25 cellular contexts compared by ENCODE assay signal in genomic region chr3:100769693-100770092, GRCh38.
DNase-seq lines count a peak whose midpoint lies in the region; FAIRE-seq and TF ChIP-seq lines count a peak whose summit lies in the region.
"Had no signal": no experiment of that assay in that cellular context is flagged by ENCODE, and none has a peak within 500 bp of the region (broad histone marks: within the 10 kb centered on the region; RNA-seq: fewer than 3 reads in every experiment).

No MANE protein-coding gene starts in this region.

- H2BK12ac ChIP-seq in H1 (ENCODE audit: low read depth, low read length), result peak overlapping the region; percentile 77; the same call in 1 of the 2 replicates

- H3K4me2 ChIP-seq in H1 (ENCODE audit: insufficient read depth in 1 of 2, low read depth in 2 of 2, low read length in 2 of 2), result peak overlapping the region; percentile 43 to 70; a peak in 3 of 4 replicates

- 27% methylated on average over 3 of the region's 3 CpGs; no CpG with 5 or more reads in 1 of the 2 experiments for WGBS in H1 (ENCODE audit: extremely low coverage in 1 of 2, insufficient coverage in 1 of 2, insufficient read length in 1 of 2, insufficient replicate concordance in 2 of 2, low coverage in 1 of 2, low lambda C conversion rate in 2 of 2, missing lambda C conversion rate in 1 of 2), 2 experiments

- no peaks in the 10 kb centered on the region for H3K79me1 ChIP-seq in H1 (ENCODE audit: low read depth, low read length)

- H2BK20ac ChIP-seq in H1 (ENCODE audit: low read length), result peak overlapping the region; percentile 97; the same call in 1 of the 2 replicates

- H2BK15ac ChIP-seq in H1 (ENCODE audit: low read length), result no peak overlapping the region

- 0 out of 2 replicates have a peak overlapping the region, but pooled peaks have one; percentile 53 for H2BK5ac ChIP-seq in H1 (ENCODE audit: low read depth, low read length)

- no peaks in the 10 kb centered on the region for H4K20me1 ChIP-seq in H1 (replicated peaks in 1 of 2; ENCODE audit: control insufficient read depth in 1 of 2, insufficient read depth in 2 of 2, low read length in 2 of 2)

- no peak overlapping the region for H3K23ac ChIP-seq in H1 (ENCODE audit: insufficient read length)

- no peak for TF ChIP-seq RAD21 in H1 (IDR thresholded peaks at IDR 0.05 in 1 of 2, conservative IDR thresholded peaks at IDR 0.05 in 1 of 2; ENCODE audit: low read depth in 2 of 2, low read length in 2 of 2)

- CTCF ChIA-PET in H1 (lab: Charles Lee; ENCODE audit: partially characterized antibody), result interaction anchor here (1.2 to 5.1 kb wide), 5 partner anchors 8 to 307 kb away, joined by 3 to 33 read pairs (median 3); no protein-coding TSS in a partner anchor

- no peaks in the 10 kb centered on the region for H3K27me3 ChIP-seq in H1 (replicated peaks in 1 of 4; ENCODE audit: control insufficient read depth in 3 of 4, extremely low read depth in 1 of 4, insufficient read depth in 3 of 4, low read length in 3 of 4)
- H3K27me3 ChIP-seq: SJSA1 had no signal

- no peak overlapping the region; a peak in 1 of 7 replicates for H3K9ac ChIP-seq in H1 (replicated peaks in 1 of 4; ENCODE audit: extremely low read depth in 1 of 4, low read depth in 3 of 4, low read length in 3 of 4)

- peak; percentile 86 for FAIRE-seq in H1 (lab: Jason Lieb, UNC)
- no peak for FAIRE-seq in GM12891 (lab: Jason Lieb, UNC)
- FAIRE-seq: GM18507, HepG2 had no signal

- no peaks in the 10 kb centered on the region for H3K23me2 ChIP-seq in H1 (ENCODE audit: low read depth, low read length)

- H3K4ac ChIP-seq in H1 (replicated peaks; ENCODE audit: insufficient read length, low read depth, low read length), result no peak overlapping the region

- peak overlapping the region; percentile 90 for H2AFZ ChIP-seq in H1 (ENCODE audit: low read length)

- H3K4me1 Mint-ChIP-seq in glutamatergic neuron (ENCODE audit: low read depth, unreplicated experiment), result no peaks in the 10 kb centered on the region
- H3K4me1 Mint-ChIP-seq: CD14-positive monocyte had no signal

- peaks cover 0 to 7% (median 2%) of the 10 kb centered on the region in 4 experiments; a peak in 2 of 7 replicates for H3K4me1 ChIP-seq in H1 (replicated peaks in 1 of 4; ENCODE audit: control insufficient read depth in 3 of 4, insufficient read depth in 4 of 4, low read length in 3 of 4)
- H3K4me1 ChIP-seq: BE2C, SJSA1 had no signal

- H2AK5ac ChIP-seq in H1 (ENCODE audit: low read depth, low read length), result no peak overlapping the region

- peak overlapping the region; percentile 30 for H2BK120ac ChIP-seq in H1 (replicated peaks; ENCODE audit: low read depth, low read length)

- no peak overlapping the region for H4K8ac ChIP-seq in H1 (ENCODE audit: extremely low read depth, insufficient read depth, low read length)

- peak overlapping the region in 2 of 4 experiments; percentile 7 to 14; a peak in 2 of 8 replicates for H3K4me3 ChIP-seq in H1 (ENCODE audit: extremely low read depth in 1 of 4, insufficient read depth in 2 of 4, low read depth in 3 of 4, low read length in 4 of 4)
- H3K4me3 ChIP-seq: SJSA1 had no signal

- H3K79me2 ChIP-seq in H1 (ENCODE audit: control insufficient read depth in 1 of 2, insufficient read depth in 2 of 2, low read length in 2 of 2), result no peaks in the 10 kb centered on the region

- no peaks in the 10 kb centered on the region for H3K27me3 Mint-ChIP-seq in glutamatergic neuron (ENCODE audit: unreplicated experiment)

- H4K91ac ChIP-seq in H1 (replicated peaks; ENCODE audit: insufficient read length, low read length), result no peak overlapping the region

- H3K36me3 ChIP-seq in H1 (ENCODE audit: control insufficient read depth in 2 of 4, insufficient read depth in 4 of 4, low read length in 3 of 4), result no peaks in the 10 kb centered on the region
- H3K36me3 ChIP-seq: BE2C, SJSA1 had no signal

- H3K18ac ChIP-seq in H1 (ENCODE audit: extremely low read depth, low read length), result peak overlapping the region; percentile 95

- TF ChIP-seq POLR2A in H1 (IDR thresholded peaks at IDR 0.05; ENCODE audit: control extremely low read depth in 1 of 2, low read depth in 2 of 2, low read length in 2 of 2) (no peak), GM12891 (IDR thresholded peaks at IDR 0.05; ENCODE audit: low read depth, low read length) (no peak)

- no peak overlapping the region for H3K4me3 Mint-ChIP-seq in glutamatergic neuron (ENCODE audit: unreplicated experiment)
- H3K4me3 Mint-ChIP-seq: CD14-positive monocyte had no signal

- H3K36me3 Mint-ChIP-seq in glutamatergic neuron (ENCODE audit: unreplicated experiment), result no peaks in the 10 kb centered on the region
- H3K36me3 Mint-ChIP-seq: CD14-positive monocyte had no signal

- no peaks in the 10 kb centered on the region for H3K9me3 Mint-ChIP-seq in glutamatergic neuron (ENCODE audit: unreplicated experiment)

- H3K14ac ChIP-seq in H1 (ENCODE audit: insufficient read length), result no peak overlapping the region

- no peak overlapping the region for H4K5ac ChIP-seq in H1 (ENCODE audit: insufficient read length, low read depth, low read length)

- POLR2A ChIA-PET in H1 (lab: Charles Lee; ENCODE audit: partially characterized antibody), result interaction anchor here (0.6 to 3.3 kb wide), 5 partner anchors 9 to 61 kb away, joined by 3 to 12 read pairs (median 3); partner anchors contain the start of gene TFG

- TF ChIP-seq CTCF in H1 (IDR thresholded peaks at IDR 0.05; ENCODE audit: control extremely low read depth in 1 of 3, insufficient read depth in 1 of 3, low read depth in 1 of 3, low read length in 3 of 3) (no peak), glutamatergic neuron (IDR thresholded peaks at IDR 0.05; ENCODE audit: partially characterized antibody, unreplicated experiment) (no peak)

- no peak overlapping the region for H3K27ac Mint-ChIP-seq in glutamatergic neuron (ENCODE audit: unreplicated experiment)
- H3K27ac Mint-ChIP-seq: CD14-positive monocyte had no signal

- DNase-seq in NCI-H82 (lab: John Stamatoyannopoulos, UW), result peak; percentile 15
- DNase-seq in NCI-H82 treated with DMSO at 0.1 percent for 48 hours (lab: John Stamatoyannopoulos, UW; ENCODE audit: unreplicated experiment), result no peak
- peak in 1 of 2 experiments; percentile 52 for DNase-seq in H1 (ENCODE audit: low read depth in 1 of 2, low spot score in 2 of 2)
- DNase-seq in iPS-NIHi11 (ENCODE audit: low spot score), result peak; percentile 37
- no peak for DNase-seq in glutamatergic neuron
- DNase-seq in COR-L47 (lab: John Stamatoyannopoulos, UW), result no peak
- no peak for DNase-seq in AML-193 (lab: John Stamatoyannopoulos, UW)
- DNase-seq in GM12891 (ENCODE audit: insufficient read length, low spot score), result no peak
- DNase-seq: BE2C, DMS153, DND-41, Kasumi-1, NCI-H1092 treated with DMSO at 0.1 percent for 48 hours, NCI-H1436, NCI-H1930, NCI-H2107, NCI-H524, NCI-H748 treated with DMSO at 0.1 percent for 48 hours, Right ventricle myocardium superior, RPMI8226 had no signal

- no peaks in the 10 kb centered on the region for H3K9me3 ChIP-seq in H1 (ENCODE audit: insufficient read depth in 2 of 2, low read depth in 1 of 2, low read length in 1 of 2)
- H3K9me3 ChIP-seq: BE2C, SJSA1 had no signal

- no peak overlapping the region for H3K27ac ChIP-seq in H1 (ENCODE audit: low read depth, low read length)
- H3K27ac ChIP-seq: 22Rv1, SJSA1 had no signal

- no peak overlapping the region for H3K56ac ChIP-seq in H1 (replicated peaks; ENCODE audit: insufficient read length, low read depth, low read length)

- no peak for TF ChIP-seq EP300 in H1 (IDR thresholded peaks at IDR 0.05; ENCODE audit: borderline replicate concordance in 1 of 2, low read depth in 2 of 2, low read length in 2 of 2)

TF ChIP-seq in H1, 55 proteins besides CTCF, POLR2A, EP300 and RAD21 (continues in another document):
- peak; percentile 26 for TF ChIP-seq ASH2L (IDR thresholded peaks at IDR 0.05; ENCODE audit: low read length)
- peak; percentile 24; the same call in 1 of the 2 replicates for TF ChIP-seq MAX (IDR thresholded peaks at IDR 0.05)
- no peak for TF ChIP-seq RBBP5 (IDR thresholded peaks at IDR 0.05; ENCODE audit: borderline replicate concordance, low read depth, low read length)
- peak in 1 of 2 experiments; percentile 10 for TF ChIP-seq BCL11A (IDR thresholded peaks at IDR 0.05; ENCODE audit: low read depth in 2 of 2, low read length in 2 of 2)
- TF ChIP-seq GTF2F1 (IDR thresholded peaks at IDR 0.05; ENCODE audit: borderline replicate concordance, low read depth, low read length), result no peak
- no peak for TF ChIP-seq KDM1A (IDR thresholded peaks at IDR 0.05; ENCODE audit: borderline replicate concordance, low read length)
- no peak for TF ChIP-seq NRF1 (IDR thresholded peaks at IDR 0.05; ENCODE audit: low read depth, low read length)

TF ChIP-seq in GM12891, 5 proteins besides CTCF, POLR2A, EP300 and RAD21:
- TF ChIP-seq POLR2AphosphoS5 (IDR thresholded peaks at IDR 0.05; ENCODE audit: low read depth, low read length), result no peak
- no peak for TF ChIP-seq POU2F2 (IDR thresholded peaks at IDR 0.05; ENCODE audit: low read depth, low read length)
- no peak for TF ChIP-seq SPI1 (IDR thresholded peaks at IDR 0.05; ENCODE audit: low read depth, low read length)
- TF ChIP-seq PAX5 (IDR thresholded peaks at IDR 0.05; ENCODE audit: insufficient read depth, low read length, severe bottlenecking), result no peak
- no peak for TF ChIP-seq TAF1 (IDR thresholded peaks at IDR 0.05; ENCODE audit: low read depth, low read length)

Comparison
In these comparisons a context has a peak if more than half of its experiments do, and no peak if none do; other contexts are left out.
1. DNase-seq: peak in NCI-H82 (single experiment) and iPS-NIHi11 (single experiment); none in NCI-H82 treated with DMSO at 0.1 percent for 48 hours (single experiment), glutamatergic neuron (single experiment), COR-L47 (single experiment), AML-193 (0 of 2) and GM12891 (single experiment).